ENCODE assay signal across 3 cellular contexts in genomic region chr11:33017478-33017877, GRCh38.
TF ChIP-seq lines count a peak whose summit lies in the region.

No MANE protein-coding gene starts in this region.

TF ChIP-seq in SK-N-SH, 30 proteins besides CTCF, POLR2A, EP300 and RAD21:
- TF ChIP-seq RXRA (IDR thresholded peaks at IDR 0.05; ENCODE audit: borderline replicate concordance, low read depth): no peak
- TF ChIP-seq MAX (IDR thresholded peaks at IDR 0.05; ENCODE audit: low read depth): no peak
- TF ChIP-seq REST (IDR thresholded peaks at IDR 0.05; ENCODE audit: low read depth, low read length): no peak
- TF ChIP-seq RFX5 (IDR thresholded peaks at IDR 0.05; ENCODE audit: low read length): no peak
- no peak for TF ChIP-seq GATA2 (CRISPR knock-in tag; IDR thresholded peaks at IDR 0.05)
- no peak for TF ChIP-seq SMC3 (IDR thresholded peaks at IDR 0.05; ENCODE audit: low read depth, low read length)
- TF ChIP-seq USF1 (IDR thresholded peaks at IDR 0.05; ENCODE audit: borderline replicate concordance, low read depth): no peak

TF ChIP-seq in SK-N-SH treated with all-trans-retinoic acid at 6 μM for 48 hours, 23 proteins besides CTCF, POLR2A, EP300 and RAD21:
- no peak for TF ChIP-seq BACH2 (CRISPR knock-in tag; IDR thresholded peaks at IDR 0.05; ENCODE audit: borderline replicate concordance)
- TF ChIP-seq SNAI2 (CRISPR knock-in tag; IDR thresholded peaks at IDR 0.05): no peak
- TF ChIP-seq GLIS3 (CRISPR knock-in tag; IDR thresholded peaks at IDR 0.05): no peak
- TF ChIP-seq ZFP3 (CRISPR knock-in tag; IDR thresholded peaks at IDR 0.05): no peak
- TF ChIP-seq RARB (CRISPR knock-in tag; IDR thresholded peaks at IDR 0.05): no peak
- no peak for TF ChIP-seq ZNF8 (CRISPR knock-in tag; IDR thresholded peaks at IDR 0.05)
- no peak for TF ChIP-seq TCF4 (CRISPR knock-in tag; IDR thresholded peaks at IDR 0.05; ENCODE audit: borderline replicate concordance)
- TF ChIP-seq CSRNP3 (CRISPR knock-in tag; IDR thresholded peaks at IDR 0.05): no peak

TF ChIP-seq in K562, 482 proteins besides CTCF, POLR2A, EP300 and RAD21:
- TF ChIP-seq ILK (tag; IDR thresholded peaks at IDR 0.05; ENCODE audit: borderline replicate concordance, low read depth) (no peak), MLX (CRISPR knock-in tag; conservative IDR thresholded peaks at IDR 0.05) (no peak), TFAM (CRISPR knock-in tag; conservative IDR thresholded peaks at IDR 0.05) (no peak), PATZ1 (CRISPR knock-in tag; IDR thresholded peaks at IDR 0.05; ENCODE audit: borderline replicate concordance) (no peak), NFE2 (IDR thresholded peaks at IDR 0.05; ENCODE audit: low read depth) (peak; percentile 41; the same call in 1 of the 2 replicates), SP1 (CRISPR knock-in tag; IDR thresholded peaks at IDR 0.05) (0 out of 2 replicates have a peak, but pooled peaks have one; percentile 9), ZNF77 (CRISPR knock-in tag; IDR thresholded peaks at IDR 0.05) (no peak)
TF ChIP-seq in K562: peak in this region for 2.
